ENCODE assay signal across 25 cellular contexts in genomic region chr9:71736236-71736635, GRCh38. TPM values are rescaled to one million over a fixed set of nuclear protein-coding genes. Genes with fewer than 3 reads are reported as not detected.
A peak's percentile ranks its signal among the peaks of the same experiment; 100 is the strongest.
DNase-seq lines count a peak whose midpoint lies in the region; ATAC-seq, FAIRE-seq and TF ChIP-seq lines count a peak whose summit lies in the region.
"Had no signal": no experiment of that assay in that cellular context is flagged by ENCODE, and none has a peak within 500 bp of the region (broad histone marks: within the 10 kb centered on the region; RNA-seq: fewer than 3 reads in every experiment).

No MANE protein-coding gene starts in this region.

- H3K9me3 Mint-ChIP-seq in activated T-cell treated with anti-CD3 and anti-CD28 coated beads, Interleukin-2, amount 50 U/mL, for 72 hours = no peaks in the 10 kb centered on the region
- no peaks in the 10 kb centered on the region for H3K9me3 Mint-ChIP-seq in activated T-cell treated with anti-CD3 and anti-CD28 coated beads, Interleukin-2, amount 50 U/mL, for 4 hours
- no peaks in the 10 kb centered on the region for H3K9me3 Mint-ChIP-seq in HFFc6
- H3K9me3 Mint-ChIP-seq in mesothelial cell of epicardium = no peaks in the 10 kb centered on the region
- no peaks in the 10 kb centered on the region for H3K9me3 Mint-ChIP-seq in activated naive CD4-positive, alpha-beta T cell treated with anti-CD3 and anti-CD28 coated beads, Interleukin-2, amount 50 U/mL, for 72 hours

- peaks cover 14% of the 10 kb centered on the region for H3K4me1 Mint-ChIP-seq in activated T-cell treated with anti-CD3 and anti-CD28 coated beads, Interleukin-2, amount 50 U/mL, for 72 hours (ENCODE audit: low read depth)
- H3K4me1 Mint-ChIP-seq in activated T-cell treated with anti-CD3 and anti-CD28 coated beads, Interleukin-2, amount 50 U/mL, for 4 hours (ENCODE audit: low read depth) = peaks cover 12% of the 10 kb centered on the region
- H3K4me1 Mint-ChIP-seq in HFFc6 (ENCODE audit: low read depth) = peaks cover 59% of the 10 kb centered on the region
- peaks cover 64% of the 10 kb centered on the region for H3K4me1 Mint-ChIP-seq in mesothelial cell of epicardium

- H3K36me3 Mint-ChIP-seq in activated T-cell treated with anti-CD3 and anti-CD28 coated beads, Interleukin-2, amount 50 U/mL, for 72 hours (ENCODE audit: insufficient read depth in 2 of 2) = peaks cover 3 to 28% of the 10 kb centered on the region in 2 donors
- peaks cover 52% of the 10 kb centered on the region for H3K36me3 Mint-ChIP-seq in activated T-cell treated with anti-CD3 and anti-CD28 coated beads, Interleukin-2, amount 50 U/mL, for 4 hours (ENCODE audit: insufficient read depth)
- H3K36me3 Mint-ChIP-seq in HFFc6 (ENCODE audit: low read depth) (peaks cover 70% of the 10 kb centered on the region), mesothelial cell of epicardium (peaks cover 26% of the 10 kb centered on the region)
- peaks cover 14 to 37% of the 10 kb centered on the region in 2 donors for H3K36me3 Mint-ChIP-seq in activated naive CD4-positive, alpha-beta T cell treated with anti-CD3 and anti-CD28 coated beads, Interleukin-2, amount 50 U/mL, for 72 hours

- TF ChIP-seq CTCF in A549 (IDR thresholded peaks at IDR 0.05) (no peak), HFFc6 (IDR thresholded peaks at IDR 0.05) (no peak), mesothelial cell of epicardium (IDR thresholded peaks at IDR 0.05; ENCODE audit: unreplicated experiment) (no peak)

- peak overlapping the region; percentile 6; the same call in 1 of the 3 replicates for H3K4me2 ChIP-seq in A549
- H3K4me2 ChIP-seq: BLaER1 had no signal

- WGBS in A549 (ENCODE audit: missing lambda C conversion rate) = 85% methylated on average over 4 of the region's 4 CpGs

- no peak for DNase-seq in activated T-cell treated with anti-CD3 and anti-CD28 coated beads, Interleukin-2, amount 50 U/mL, for 72 hours
- DNase-seq in activated T-cell treated with anti-CD3 and anti-CD28 coated beads, Interleukin-2, amount 50 U/mL, for 4 hours = no peak
- DNase-seq in A549 (ENCODE audit: low read depth in 1 of 2, low spot score in 1 of 2) (no peak), HFFc6 (no peak), mesothelial cell of epicardium (ENCODE audit: low spot score in 2 of 2, unreplicated experiment in 2 of 2) (no peak), NCI-H1105 treated with DMSO at 0.1 percent for 48 hours (lab: John Stamatoyannopoulos, UW) (no peak)
- no peak for DNase-seq in activated naive CD4-positive, alpha-beta T cell treated with anti-CD3 and anti-CD28 coated beads, Interleukin-2, amount 50 U/mL, for 72 hours (ENCODE audit: low spot score in 2 of 2)
- DNase-seq: CD4-positive, alpha-beta memory T cell; COR-L47; GDM1; H7; KBM-7; MV-4-11; NCI-H1105; NCI-H146; NCI-H1930; NCI-H446; NCI-H524 treated with DMSO at 0.1 percent for 48 hours; NCI-H774; SIG-M5 had no signal

- CTCF ChIA-PET in A549 (lab: Yijun Ruan, JAX) = interaction anchor here (0.5 to 1.0 kb wide), 3 partner anchors 13 to 25 kb away, joined by 3 read pairs; no protein-coding TSS in a partner anchor

- no peak overlapping the region for H3K4me3 ChIP-seq in A549
- H3K4me3 ChIP-seq: BLaER1, GM12878, SK-N-MC had no signal

- no peak for FAIRE-seq in A549 (lab: Jason Lieb, UNC)
- FAIRE-seq: GM12878, RCC 7860 had no signal

- TF ChIP-seq RAD21 in A549 (conservative IDR thresholded peaks at IDR 0.05 in 1 of 2, IDR thresholded peaks at IDR 0.05 in 1 of 2) = no peak

- TF ChIP-seq EP300 in A549 (IDR thresholded peaks at IDR 0.05) = no peak

- H3K4me3 Mint-ChIP-seq in activated T-cell treated with anti-CD3 and anti-CD28 coated beads, Interleukin-2, amount 50 U/mL, for 72 hours = no peak overlapping the region
- no peak overlapping the region for H3K4me3 Mint-ChIP-seq in activated T-cell treated with anti-CD3 and anti-CD28 coated beads, Interleukin-2, amount 50 U/mL, for 4 hours
- H3K4me3 Mint-ChIP-seq in HFFc6 (no peak overlapping the region), mesothelial cell of epicardium (no peak overlapping the region)
- H3K4me3 Mint-ChIP-seq: CD4-positive, alpha-beta memory T cell had no signal

- H3K9me3 ChIP-seq in A549 = no peaks in the 10 kb centered on the region
- H3K9me3 ChIP-seq: BLaER1 had no signal

- ATAC-seq in activated T-cell treated with anti-CD3 and anti-CD28 coated beads, Interleukin-2, amount 50 U/mL, for 72 hours (replicated peaks in 1 of 2) = no peak
- ATAC-seq in activated T-cell treated with anti-CD3 and anti-CD28 coated beads, Interleukin-2, amount 50 U/mL, for 4 hours = no peak
- ATAC-seq in A549 (no peak), GM21515 (IDR thresholded peaks at IDR 0.05; ENCODE audit: unreplicated experiment) (no peak)
- ATAC-seq in activated naive CD4-positive, alpha-beta T cell treated with anti-CD3 and anti-CD28 coated beads, Interleukin-2, amount 50 U/mL, for 72 hours = no peak
- ATAC-seq: GM12878 had no signal

- peaks cover 100% of the 10 kb centered on the region for H3K4me1 ChIP-seq in A549
- H3K4me1 ChIP-seq: BLaER1 had no signal

- H3K27ac ChIP-seq in A549 = peak overlapping the region; percentile 9 to 68; a peak in 3 of 6 replicates
- H3K27ac ChIP-seq: BLaER1, SK-N-MC had no signal

- no peaks in the 10 kb centered on the region for H3K27me3 Mint-ChIP-seq in activated T-cell treated with anti-CD3 and anti-CD28 coated beads, Interleukin-2, amount 50 U/mL, for 72 hours (ENCODE audit: low read depth)
- H3K27me3 Mint-ChIP-seq in activated T-cell treated with anti-CD3 and anti-CD28 coated beads, Interleukin-2, amount 50 U/mL, for 4 hours (ENCODE audit: low read depth) = no peaks in the 10 kb centered on the region
- H3K27me3 Mint-ChIP-seq in HFFc6 (ENCODE audit: insufficient read depth) (no peaks in the 10 kb centered on the region; the same call in 1 of the 2 replicates), mesothelial cell of epicardium (ENCODE audit: low read depth) (no peaks in the 10 kb centered on the region)
- H3K27me3 Mint-ChIP-seq: CD4-positive, alpha-beta memory T cell had no signal

- H3K27ac Mint-ChIP-seq in activated T-cell treated with anti-CD3 and anti-CD28 coated beads, Interleukin-2, amount 50 U/mL, for 72 hours = peak overlapping the region; percentile 10
- peak overlapping the region; percentile 40 for H3K27ac Mint-ChIP-seq in HFFc6
- peak overlapping the region; percentile 52 for H3K27ac Mint-ChIP-seq in mesothelial cell of epicardium
- H3K27ac Mint-ChIP-seq in activated naive CD4-positive, alpha-beta T cell treated with anti-CD3 and anti-CD28 coated beads, Interleukin-2, amount 50 U/mL, for 72 hours = peak overlapping the region in 1 of 2 donors; percentile 95

- no peak for TF ChIP-seq POLR2A in A549 (IDR thresholded peaks at IDR 0.05; ENCODE audit: low read length)

- POLR2A ChIA-PET in A549 (lab: Yijun Ruan, JAX) = no interaction called here

TF ChIP-seq in A549, 52 proteins besides CTCF, POLR2A, EP300 and RAD21:
- TF ChIP-seq POLR2AphosphoS2 (conservative IDR thresholded peaks at IDR 0.05; ENCODE audit: low read length) = no peak
- no peak for TF ChIP-seq HDAC2 (IDR thresholded peaks at IDR 0.05)
- no peak for TF ChIP-seq USF2 (IDR thresholded peaks at IDR 0.05)
- no peak for TF ChIP-seq KDM1A (IDR thresholded peaks at IDR 0.05; ENCODE audit: low read depth)
- no peak for TF ChIP-seq NR3C1 (IDR thresholded peaks at IDR 0.05)
- TF ChIP-seq ZNF302 (CRISPR knock-in tag; IDR thresholded peaks at IDR 0.05) = no peak
- no peak for TF ChIP-seq ESRRA (IDR thresholded peaks at IDR 0.05; ENCODE audit: borderline replicate concordance, low read length)
- no peak for TF ChIP-seq SREBF2 (IDR thresholded peaks at IDR 0.05)
- TF ChIP-seq KDM5A (IDR thresholded peaks at IDR 0.05) = no peak
- no peak for TF ChIP-seq CEBPB (IDR thresholded peaks at IDR 0.05)
- TF ChIP-seq TP53 (CRISPR knock-in tag; IDR thresholded peaks at IDR 0.05) = no peak
- no peak for TF ChIP-seq MAZ (IDR thresholded peaks at IDR 0.05; ENCODE audit: borderline replicate concordance, low read depth, low read length)
TF ChIP-seq in A549: peak in this region for 0.

RNA-seq across cellular contexts. Expression of gene CEMIP2, which starts 32.1 kb away (rescaled TPM):
- total RNA-seq in activated T-cell treated with anti-CD3 and anti-CD28 coated beads, Interleukin-2, amount 50 U/mL, for 72 hours = 10 to 100 TPM; 46.7 to 62.2 TPM
- total RNA-seq in activated T-cell treated with anti-CD3 and anti-CD28 coated beads, Interleukin-2, amount 50 U/mL, for 4 hours = 10 to 100 TPM; 51.1 to 71.9 (median 66.2) TPM
- polyA plus RNA-seq in A549 (2011; rRNA removed) (161 and 236 TPM in 2 replicates), A549 (2017; fragmentation: RNase III; extraction: RNeasy Plus Mini Kit Qiagen cat#74134 plus additional on column Dnase treatment) (136 to 158 TPM (median 146 TPM) in 3 replicates)
- 65.5 and 72.7 TPM in 2 replicates for polyA plus RNA-seq in A549 (2012; cell fraction: cytosol; rRNA removed)
- 146 and 156 TPM in 2 replicates for polyA plus RNA-seq in A549 (2012; cell fraction: nucleus; rRNA removed)
- 427 and 492 TPM in 2 replicates for polyA minus RNA-seq in A549 (2011; rRNA and poly(A)+ RNA removed)
- total RNA-seq in HFFc6 (2021; fragmentation: NEBNext Ultra II Directional; extraction: Animal tissue kit (Norgen Biotek cat#: 25700)) = 100 to 1,000 TPM in 2 of 6 experiments, 10 to 100 TPM in 4; 86.0 to 106 (median 92.1) TPM
- total RNA-seq in mesothelial cell of epicardium = 111 to 122 TPM (median 114 TPM) in 3 replicates
- 10 to 100 TPM; 48.8 to 66.5 TPM for total RNA-seq in activated naive CD4-positive, alpha-beta T cell treated with anti-CD3 and anti-CD28 coated beads, Interleukin-2, amount 50 U/mL, for 72 hours
